Comparison of ENCODE assay signal across 18 cellular contexts in the genomic region with DNA sequence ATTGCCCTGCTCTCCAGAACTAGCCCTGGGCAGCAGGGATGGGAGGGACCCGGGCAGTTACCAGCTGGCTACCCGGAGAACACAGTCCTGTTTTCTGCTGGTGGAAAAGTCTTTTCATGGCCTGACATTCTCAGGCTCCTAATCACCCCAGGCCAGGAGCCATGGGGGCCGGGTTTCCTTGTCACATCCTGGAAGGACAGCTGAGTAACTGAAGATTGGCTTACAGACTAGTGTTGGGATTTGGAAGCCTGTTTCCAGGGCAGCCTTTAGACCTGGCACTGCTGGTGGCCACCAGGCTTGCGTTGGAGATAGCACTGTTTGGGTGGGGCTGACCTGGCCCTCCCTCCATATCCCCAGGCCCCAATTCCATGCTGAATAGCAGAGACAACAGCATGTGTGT.
"Had no signal": no experiment of that assay in that cellular context is flagged by ENCODE, and none has a peak within 500 bp of the region (broad histone marks: within the 10 kb centered on the region; RNA-seq: fewer than 3 reads in every experiment).

No MANE protein-coding gene starts in this region.

- H3K9ac ChIP-seq: neural progenitor cell, parathyroid adenoma had no signal

- H3K4me2 ChIP-seq: hepatocyte, neural progenitor cell had no signal

- H2AFZ ChIP-seq: hepatocyte, neural progenitor cell, parathyroid adenoma had no signal

- H3K27ac ChIP-seq: esophagus squamous epithelium, foreskin keratinocyte, hepatocyte, neural progenitor cell, parathyroid adenoma, psoas muscle, right lobe of liver, stomach had no signal

- H3K4me3 ChIP-seq: esophagus squamous epithelium, hepatocyte, mucosa of descending colon, neural progenitor cell, psoas muscle, right lobe of liver, stomach had no signal

- H3K36me3 ChIP-seq: esophagus squamous epithelium, right lobe of liver, stomach had no signal

- H3K79me2 ChIP-seq: hepatocyte, parathyroid adenoma had no signal

- DNase-seq: cerebellar nuclear complex; effector memory CD8-positive, alpha-beta T cell; esophagus squamous epithelium; foreskin keratinocyte; left colon; left ventricle myocardium superior; mucosa of descending colon; occipital lobe; psoas muscle; retina; right lobe of liver; stimulated activated CD4-positive, alpha-beta T cell treated with anti-CD3 and anti-CD28 coated beads, Interleukin-2, amount 100 ng/mL, for 24 hours; stimulated activated naive CD4-positive, alpha-beta T cell; stomach; substantia nigra had no signal

- H3K4me1 ChIP-seq: esophagus squamous epithelium, foreskin keratinocyte, parathyroid adenoma, psoas muscle, right lobe of liver had no signal

- H3K27me3 ChIP-seq: foreskin keratinocyte, hepatocyte, neural progenitor cell, right lobe of liver had no signal

- ATAC-seq: effector memory CD8-positive, alpha-beta T cell; foreskin keratinocyte; left colon; left ventricle myocardium superior; mucosa of descending colon; psoas muscle; right lobe of liver had no signal
